In genomic region chr5:69492391-69493234, GRCh38 we compare ENCODE assay signal across 8 cellular contexts. TPM values are rescaled to one million over a fixed set of nuclear protein-coding genes. Genes with fewer than 3 reads are reported as not detected.
DNase-seq lines count a peak whose midpoint lies in the region; ATAC-seq and TF ChIP-seq lines count a peak whose summit lies in the region.

Gene OCLN (plus strand): TSS chr5:69492790. CDS start chr5:69504245, 11,455 bp downstream.

- DNase-seq in NCI-H1105 treated with DMSO at 0.1 percent for 48 hours (lab: John Stamatoyannopoulos, UW) (peak; percentile 70), UCSD-AML1 (lab: John Stamatoyannopoulos, UW; ENCODE audit: unreplicated experiment) (peak; percentile 27), erythroblast (lab: John Stamatoyannopoulos, UW) (peak; percentile 23 to 36), ureter (ENCODE audit: low spot score) (peak; percentile 79), amniotic stem cell (lab: John Stamatoyannopoulos, UW) (no peak)

- H3K36me3 ChIP-seq in DOHH2 (ENCODE audit: control insufficient read depth, low read length) (no peaks in the 10 kb centered on the region), muscle layer of duodenum (ENCODE audit: control insufficient read depth in 1 of 2, insufficient read depth in 2 of 2, low read length in 2 of 2) (no peaks in the 10 kb centered on the region)

- H3K4me1 ChIP-seq in DOHH2 (ENCODE audit: control insufficient read depth, low read length) (peaks cover 11% of the 10 kb centered on the region), muscle layer of duodenum (ENCODE audit: control insufficient read depth in 1 of 2, insufficient read depth in 2 of 2, low read length in 2 of 2) (peaks cover 0 to 24% of the 10 kb centered on the region in 2 donors)

- H3K27me3 ChIP-seq in DOHH2 (ENCODE audit: control insufficient read depth, low read length): peaks cover 47% of the 10 kb centered on the region
- peaks cover 13% of the 10 kb centered on the region for H3K27me3 ChIP-seq in muscle layer of duodenum (ENCODE audit: low read depth, low read length)

- H3K4me3 ChIP-seq in DOHH2 (ENCODE audit: low read length): peak within 1 kb of the TSS; percentile 55
- H3K4me3 ChIP-seq in muscle layer of duodenum (ENCODE audit: low read depth in 1 of 2, low read length in 2 of 2): peak within 1 kb of the TSS; percentile 60 to 89

- no peaks in the 10 kb centered on the region for H3K79me2 ChIP-seq in DOHH2 (ENCODE audit: control insufficient read depth, low read length)

- H3K9me3 ChIP-seq in DOHH2 (ENCODE audit: control insufficient read depth, insufficient read depth, low read length) (no peaks in the 10 kb centered on the region), muscle layer of duodenum (ENCODE audit: control insufficient read depth in 1 of 2, low read length in 2 of 2) (no peaks in the 10 kb centered on the region)

- no peak for TF ChIP-seq POLR2A in erythroblast (IDR thresholded peaks at IDR 0.05; ENCODE audit: low read length)

- H3K4me2 ChIP-seq in DOHH2 (ENCODE audit: low read length): peak within 1 kb of the TSS; percentile 63

- H3F3A ChIP-seq in DOHH2 (ENCODE audit: control insufficient read depth, insufficient read depth): no peaks in the 10 kb centered on the region

- H3K9me2 ChIP-seq in DOHH2 (replicated peaks; ENCODE audit: control insufficient read depth, low read length): no peaks in the 10 kb centered on the region

- ATAC-seq in GM21619 (IDR thresholded peaks at IDR 0.05; ENCODE audit: unreplicated experiment): peak; percentile 50

- H4K20me1 ChIP-seq in DOHH2 (ENCODE audit: control insufficient read depth, insufficient read depth, low read depth, low read length): no peaks in the 10 kb centered on the region

- TF ChIP-seq CTCF in DOHH2 (IDR thresholded peaks at IDR 0.05; ENCODE audit: low read depth, low read length, poor library complexity, severe bottlenecking): no peak

- H3K27ac ChIP-seq in DOHH2 (ENCODE audit: low read depth, low read length) (no peak within 1 kb of the TSS), muscle layer of duodenum (ENCODE audit: low read length) (peak within 1 kb of the TSS; percentile 75)

RNA-seq across cellular contexts. Expression of gene OCLN, which starts in this region (rescaled TPM):
- total RNA-seq in ureter: 52.8 TPM
